ENCODE assay signal across 11 cellular contexts in genomic region chr5:93572101-93572772, GRCh38. TPM values are rescaled to one million over a fixed set of nuclear protein-coding genes. Genes with fewer than 3 reads are reported as not detected.
DNase-seq lines count a peak whose midpoint lies in the region; ATAC-seq and TF ChIP-seq lines count a peak whose summit lies in the region.
"Had no signal": no experiment of that assay in that cellular context is flagged by ENCODE, and none has a peak within 500 bp of the region (broad histone marks: within the 10 kb centered on the region; RNA-seq: fewer than 3 reads in every experiment).

No MANE protein-coding gene starts in this region.

- H3K4me3 ChIP-seq in left ventricle myocardium inferior (peak overlapping the region; percentile 40), ectodermal cell (ENCODE audit: insufficient read depth, low read depth, low read length) (peak overlapping the region; percentile 32), mesodermal cell (ENCODE audit: extremely low read depth, insufficient read depth, low read length, poor library complexity, severe bottlenecking) (peak overlapping the region; percentile 12), aorta (ENCODE audit: low read length in 2 of 2) (no peak overlapping the region), HAP-1 (no peak overlapping the region)
- H3K4me3 ChIP-seq: right lobe of liver had no signal

- in situ Hi-C loops in HAP-1 (cut with MboI; ENCODE audit: low sequenced_read_pairs): no loop called here

- H3K27me3 ChIP-seq in left ventricle myocardium inferior (ENCODE audit: low read depth) (peaks cover 100% of the 10 kb centered on the region), ectodermal cell (ENCODE audit: control insufficient read depth, insufficient read depth, low read length, poor library complexity, severe bottlenecking) (peaks cover 100% of the 10 kb centered on the region), aorta (ENCODE audit: control insufficient read depth in 1 of 2, insufficient read depth in 2 of 2, low read length in 1 of 2) (no peaks in the 10 kb centered on the region), HAP-1 (ENCODE audit: low read depth) (no peaks in the 10 kb centered on the region)

- H3K36me3 ChIP-seq in left ventricle myocardium inferior (no peaks in the 10 kb centered on the region), ectodermal cell (ENCODE audit: control insufficient read depth, insufficient read depth, low read length) (no peaks in the 10 kb centered on the region), mesodermal cell (ENCODE audit: control insufficient read depth, insufficient read depth, low read length) (no peaks in the 10 kb centered on the region), aorta (ENCODE audit: control insufficient read depth in 1 of 2, insufficient read depth in 2 of 2, low read length in 1 of 2) (no peaks in the 10 kb centered on the region), HAP-1 (replicated peaks) (no peaks in the 10 kb centered on the region)
- H3K36me3 ChIP-seq: right lobe of liver had no signal

- H3K9me3 ChIP-seq in left ventricle myocardium inferior (replicated peaks) (no peaks in the 10 kb centered on the region), ectodermal cell (ENCODE audit: control insufficient read depth, low read length) (no peaks in the 10 kb centered on the region), mesodermal cell (ENCODE audit: control insufficient read depth, low read length) (peaks cover 3% of the 10 kb centered on the region), aorta (ENCODE audit: control insufficient read depth, low read length) (no peaks in the 10 kb centered on the region), HAP-1 (no peaks in the 10 kb centered on the region)
- H3K9me3 ChIP-seq: right lobe of liver had no signal

- no peak for DNase-seq in left ventricle myocardium inferior
- DNase-seq in Right ventricle myocardium inferior (ENCODE audit: missing footprints): no peak
- DNase-seq in aorta: no peak
- no peak for DNase-seq in HAP-1 (ENCODE audit: low spot score in 2 of 2)
- no peak for DNase-seq in NCI-H1694 treated with DMSO at 0.1 percent for 48 hours (lab: John Stamatoyannopoulos, UW)
- DNase-seq: NCI-H1092 had no signal

- no peak for ATAC-seq in Right ventricle myocardium inferior
- peak; percentile 20 for ATAC-seq in aorta (ENCODE audit: low FRiP score)
- ATAC-seq in GM21737 (IDR thresholded peaks at IDR 0.05; ENCODE audit: unreplicated experiment): no peak

- no peak for TF ChIP-seq CTCF in left ventricle myocardium inferior (IDR thresholded peaks at IDR 0.05; ENCODE audit: borderline replicate concordance)

- no peak overlapping the region for H3K27ac ChIP-seq in left ventricle myocardium inferior (replicated peaks)
- no peak overlapping the region for H3K27ac ChIP-seq in ectodermal cell (ENCODE audit: insufficient read depth, low read depth, low read length, poor library complexity, severe bottlenecking)
- H3K27ac ChIP-seq in mesodermal cell (ENCODE audit: low read depth, low read length, severe bottlenecking): no peak overlapping the region
- H3K27ac ChIP-seq in aorta (ENCODE audit: low read depth in 1 of 2, low read length in 2 of 2): no peak overlapping the region
- H3K27ac ChIP-seq: right lobe of liver had no signal

- intact Hi-C loops in left ventricle myocardium inferior (cut with micrococcal nuclease): no loop called here
- intact Hi-C loops in Right ventricle myocardium inferior (cut with DNase I): no loop called here
- intact Hi-C loops in aorta (cut with DNase I): no loop called here

- H3K4me1 ChIP-seq in left ventricle myocardium inferior: peaks cover 22% of the 10 kb centered on the region
- H3K4me1 ChIP-seq in ectodermal cell (ENCODE audit: control insufficient read depth, insufficient read depth, low read length): peaks cover 56% of the 10 kb centered on the region
- peaks cover 3% of the 10 kb centered on the region for H3K4me1 ChIP-seq in mesodermal cell (ENCODE audit: control insufficient read depth, insufficient read depth, low read length, poor library complexity, severe bottlenecking)
- H3K4me1 ChIP-seq in aorta (ENCODE audit: control insufficient read depth in 1 of 2, insufficient read depth in 2 of 2, low read length in 2 of 2): no peaks in the 10 kb centered on the region
- H3K4me1 ChIP-seq in HAP-1: peaks cover 8% of the 10 kb centered on the region

- 1% methylated on average over 43 to 44 of the region's 46 CpGs for WGBS in ectodermal cell, 2 experiments
- 1 to 2% methylated on average over 37 to 40 of the region's 46 CpGs for WGBS in mesodermal cell (ENCODE audit: insufficient coverage in 2 of 2), 2 experiments
- 17 to 27% methylated on average over 46 of the region's 46 CpGs for WGBS in aorta, 2 donors

RNA-seq across cellular contexts. Expression of gene NR2F1-AS1, which starts 8.8 kb away (rescaled TPM):
- 0.60 TPM for total RNA-seq in left ventricle myocardium inferior
- total RNA-seq in Right ventricle myocardium inferior: 0.60 TPM
- 17.0 TPM for polyA plus RNA-seq in ectodermal cell (2013, experiment 1 of 4)
- polyA plus RNA-seq in ectodermal cell (2013, experiment 2 of 4): 18.7 TPM
- 13.3 TPM for polyA plus RNA-seq in ectodermal cell (2013, experiment 3 of 4)
- polyA plus RNA-seq in ectodermal cell (2013, experiment 4 of 4): 19.5 TPM
- 11.6 TPM for polyA plus RNA-seq in mesodermal cell (2013, experiment 1 of 2)
- polyA plus RNA-seq in mesodermal cell (2013, experiment 2 of 2): 22.3 TPM
- total RNA-seq in aorta: 10 to 100 TPM in 1 of 2 donors, 1 to 10 TPM in 1; 7.6 to 16.8 TPM
- polyA plus RNA-seq in aorta: 1 to 10 TPM in 1 of 2 donors, under 1 TPM in 1; 0.08 to 2.8 TPM
- polyA plus RNA-seq: CD14-positive monocyte had no signal

RNA-seq across cellular contexts. Expression of gene NR2F1, which starts 10.8 kb away (rescaled TPM):
- total RNA-seq in left ventricle myocardium inferior (0.47 TPM), Right ventricle myocardium inferior (1.3 TPM), aorta (10 to 100 TPM in 1 of 2 donors, 1 to 10 TPM in 1; 10.0 to 27.0 TPM)
- polyA plus RNA-seq in ectodermal cell (2013, experiment 1 of 4): 140 TPM
- 135 TPM for polyA plus RNA-seq in ectodermal cell (2013, experiment 2 of 4)
- polyA plus RNA-seq in ectodermal cell (2013, experiment 3 of 4): 150 TPM
- polyA plus RNA-seq in ectodermal cell (2013, experiment 4 of 4): 188 TPM
- polyA plus RNA-seq in mesodermal cell (2013, experiment 1 of 2): 34.5 TPM
- polyA plus RNA-seq in mesodermal cell (2013, experiment 2 of 2): 25.9 TPM
- under 1 TPM in 1 of 2 donors, not detected in 1; 0.72 TPM for polyA plus RNA-seq in aorta
- polyA plus RNA-seq: CD14-positive monocyte had no signal

Comparison
In these comparisons a context has a peak if more than half of its experiments do, and no peak if none do; other contexts are left out.
1. H3K4me3 ChIP-seq: peak in left ventricle myocardium inferior (single experiment), ectodermal cell (single experiment) and mesodermal cell (single experiment); none in aorta (0 of 2) and HAP-1 (single experiment).